In genomic region chr7:87154569-87154968, GRCh38 we compare ENCODE assay signal across 10 cellular contexts. TPM values are rescaled to one million over a fixed set of nuclear protein-coding genes. Genes with fewer than 3 reads are reported as not detected.
DNase-seq lines count a peak whose midpoint lies in the region; ATAC-seq, FAIRE-seq and TF ChIP-seq lines count a peak whose summit lies in the region.
"Had no signal": no experiment of that assay in that cellular context is flagged by ENCODE, and none has a peak within 500 bp of the region (broad histone marks: within the 10 kb centered on the region; RNA-seq: fewer than 3 reads in every experiment).

No MANE protein-coding gene starts in this region.

- H3K4me2 ChIP-seq in keratinocyte (ENCODE audit: control insufficient read depth, extremely low read depth, insufficient read depth, low read depth, low read length): peak overlapping the region; percentile 96

- H3K79me2 ChIP-seq in keratinocyte (ENCODE audit: control insufficient read depth, insufficient read depth, low read length): peaks cover 67% of the 10 kb centered on the region

- H3K4me1 ChIP-seq in keratinocyte (ENCODE audit: control insufficient read depth, extremely low read depth, insufficient read depth, low read length): peaks cover 38% of the 10 kb centered on the region

- no peak for ATAC-seq in activated T-helper 17 cell treated with anti-CD3 and anti-CD28 coated beads, Interleukin-2, amount 50 U/mL, for 72 hours (replicated peaks)
- no peak for ATAC-seq in HG03196 (IDR thresholded peaks at IDR 0.05; ENCODE audit: unreplicated experiment)

- peak overlapping the region; percentile 96 for H3K27ac ChIP-seq in keratinocyte (ENCODE audit: control insufficient read depth, insufficient read depth, low read length)
- H3K27ac ChIP-seq: C4-2B had no signal

- FAIRE-seq in keratinocyte (lab: Jason Lieb, UNC): no peak

- H3K27ac Mint-ChIP-seq in activated naive CD4-positive, alpha-beta T cell treated with anti-CD3 and anti-CD28 coated beads, Interleukin-2, amount 10 ng/mL, durations not matched to agents 7 days and 5 days: no peak overlapping the region
- H3K27ac Mint-ChIP-seq in activated T-helper 17 cell treated with anti-CD3 and anti-CD28 coated beads, Interleukin-2, amount 50 U/mL, for 72 hours: peak overlapping the region; percentile 49
- H3K27ac Mint-ChIP-seq in type B pancreatic cell: peak overlapping the region; percentile 58

- no peak overlapping the region for H2AFZ ChIP-seq in keratinocyte (ENCODE audit: control insufficient read depth, low read length)

- no peak for DNase-seq in activated naive CD4-positive, alpha-beta T cell treated with anti-CD3 and anti-CD28 coated beads, Interleukin-2, amount 10 ng/mL, durations not matched to agents 7 days and 5 days
- no peak for DNase-seq in activated naive CD4-positive, alpha-beta T cell treated with anti-CD3 and anti-CD28 coated beads, Interleukin-2, amount 50 U/mL, for 16 hours
- DNase-seq in keratinocyte (ENCODE audit: low read depth, low spot score) (no peak), type B pancreatic cell (ENCODE audit: extremely low spot score, unreplicated experiment) (no peak), globus pallidus (ENCODE audit: low spot score) (no peak), activated gamma-delta T cell treated with Interleukin-2 at 50 U/mL for 16 hours (no peak)
- DNase-seq: head of caudate nucleus had no signal

- H3K4me1 Mint-ChIP-seq in activated naive CD4-positive, alpha-beta T cell treated with anti-CD3 and anti-CD28 coated beads, Interleukin-2, amount 10 ng/mL, durations not matched to agents 7 days and 5 days: peaks cover 56% of the 10 kb centered on the region
- peaks cover 30% of the 10 kb centered on the region for H3K4me1 Mint-ChIP-seq in activated T-helper 17 cell treated with anti-CD3 and anti-CD28 coated beads, Interleukin-2, amount 50 U/mL, for 72 hours
- H3K4me1 Mint-ChIP-seq in type B pancreatic cell (ENCODE audit: unreplicated experiment): peaks cover 32% of the 10 kb centered on the region

- no peaks in the 10 kb centered on the region for H3K9me3 Mint-ChIP-seq in activated naive CD4-positive, alpha-beta T cell treated with anti-CD3 and anti-CD28 coated beads, Interleukin-2, amount 10 ng/mL, durations not matched to agents 7 days and 5 days
- no peaks in the 10 kb centered on the region for H3K9me3 Mint-ChIP-seq in activated T-helper 17 cell treated with anti-CD3 and anti-CD28 coated beads, Interleukin-2, amount 50 U/mL, for 72 hours
- no peaks in the 10 kb centered on the region for H3K9me3 Mint-ChIP-seq in type B pancreatic cell

- H3K4me3 ChIP-seq in keratinocyte (ENCODE audit: control insufficient read depth in 2 of 3, extremely low read depth in 1 of 3, insufficient read depth in 2 of 3, low read depth in 1 of 3, low read length in 3 of 3): peak overlapping the region in 2 of 3 experiments; percentile 97 to 100

- peak overlapping the region; percentile 99 for H3K9ac ChIP-seq in keratinocyte (ENCODE audit: control insufficient read depth, extremely low read depth, insufficient read depth, low read length)

- no peaks in the 10 kb centered on the region for H3K9me1 ChIP-seq in keratinocyte (ENCODE audit: control insufficient read depth, extremely low read depth, insufficient read depth, low read length)

- no peaks in the 10 kb centered on the region for H3K27me3 Mint-ChIP-seq in activated naive CD4-positive, alpha-beta T cell treated with anti-CD3 and anti-CD28 coated beads, Interleukin-2, amount 10 ng/mL, durations not matched to agents 7 days and 5 days
- no peaks in the 10 kb centered on the region for H3K27me3 Mint-ChIP-seq in activated T-helper 17 cell treated with anti-CD3 and anti-CD28 coated beads, Interleukin-2, amount 50 U/mL, for 72 hours
- H3K27me3 Mint-ChIP-seq in type B pancreatic cell: no peaks in the 10 kb centered on the region

- no peaks in the 10 kb centered on the region for H3K27me3 ChIP-seq in keratinocyte (ENCODE audit: control insufficient read depth, extremely low read depth, insufficient read depth, low read length)

- peaks cover 0 to 9% of the 10 kb centered on the region in 2 experiments for H3K36me3 ChIP-seq in keratinocyte (ENCODE audit: control insufficient read depth in 2 of 2, extremely low read depth in 1 of 2, insufficient read depth in 2 of 2, low read length in 2 of 2)

- peaks cover 5% of the 10 kb centered on the region for H4K20me1 ChIP-seq in keratinocyte (ENCODE audit: control insufficient read depth, extremely low read depth, insufficient read depth, low read length)

- dilution Hi-C loops in keratinocyte (cut with MboI; ENCODE audit: extremely low pct_ligation_motif_present, low sequenced_read_pairs): no loop called here

- H3K9me3 ChIP-seq in keratinocyte (ENCODE audit: control insufficient read depth, low read depth, low read length): no peaks in the 10 kb centered on the region

- CTCF ChIA-PET in activated naive CD4-positive, alpha-beta T cell treated with anti-CD3 and anti-CD28 coated beads, Interleukin-2, amount 10 ng/mL, durations not matched to agents 7 days and 5 days (lab: Charles Lee): interaction anchor here (1.0 to 1.9 kb wide), 6 partner anchors 9 to 95 kb away, joined by 3 to 6 read pairs (median 3); partner anchors contain the start of genes ELAPOR2 and TMEM243

- TF ChIP-seq CTCF in keratinocyte (optimal IDR thresholded peaks at IDR 0.05 in 1 of 3, IDR thresholded peaks at IDR 0.05 in 1 of 3, conservative IDR thresholded peaks at IDR 0.05 in 1 of 3; ENCODE audit: extremely low read depth in 1 of 3, insufficient read depth in 2 of 3, low read length in 3 of 3) (no peak), type B pancreatic cell (conservative IDR thresholded peaks at IDR 0.05) (no peak)

- H3K36me3 Mint-ChIP-seq in activated naive CD4-positive, alpha-beta T cell treated with anti-CD3 and anti-CD28 coated beads, Interleukin-2, amount 10 ng/mL, durations not matched to agents 7 days and 5 days: peaks cover 32% of the 10 kb centered on the region
- H3K36me3 Mint-ChIP-seq in activated T-helper 17 cell treated with anti-CD3 and anti-CD28 coated beads, Interleukin-2, amount 50 U/mL, for 72 hours (ENCODE audit: low read depth): peaks cover 64% of the 10 kb centered on the region
- H3K36me3 Mint-ChIP-seq in type B pancreatic cell: peaks cover 17% of the 10 kb centered on the region

- H3K4me3 Mint-ChIP-seq in activated naive CD4-positive, alpha-beta T cell treated with anti-CD3 and anti-CD28 coated beads, Interleukin-2, amount 10 ng/mL, durations not matched to agents 7 days and 5 days: peak overlapping the region; percentile 95
- H3K4me3 Mint-ChIP-seq in activated T-helper 17 cell treated with anti-CD3 and anti-CD28 coated beads, Interleukin-2, amount 50 U/mL, for 72 hours: peak overlapping the region; percentile 93
- peak overlapping the region; percentile 95 for H3K4me3 Mint-ChIP-seq in type B pancreatic cell

RNA-seq across cellular contexts. Expression of gene DMTF1, which starts 2.3 kb away (rescaled TPM):
- total RNA-seq in activated T-helper 17 cell treated with anti-CD3 and anti-CD28 coated beads, Interleukin-2, amount 50 U/mL, for 72 hours: 100 to 1,000 TPM in 1 of 2 donors, 10 to 100 TPM in 1; 90.4 to 114 TPM
- 44.7 to 98.4 TPM (median 87.5 TPM) in 3 replicates for polyA plus RNA-seq in keratinocyte
- polyA plus RNA-seq in keratinocyte (2011; ENCODE audit: low read depth): 51.8 TPM
- 13.8 and 30.7 TPM in 2 replicates for polyA plus RNA-seq in keratinocyte (2011; cell fraction: cytosol; rRNA removed)
- polyA plus RNA-seq in keratinocyte (2011; cell fraction: nucleus; rRNA removed): 194 and 267 TPM in 2 replicates
- polyA plus RNA-seq in keratinocyte (2012; ENCODE audit: low replicate concordance): 18.8 and 24.4 TPM in 2 replicates
- 15.3 to 135 TPM (median 54.1 TPM) in 3 replicates for polyA minus RNA-seq in keratinocyte
- polyA minus RNA-seq in keratinocyte (2011; cell fraction: cytosol; rRNA and poly(A)+ RNA removed): 8.2 TPM
- 81.5 and 130 TPM in 2 replicates for polyA minus RNA-seq in keratinocyte (2011; cell fraction: nucleus; rRNA and poly(A)+ RNA removed)
- total RNA-seq in type B pancreatic cell (ENCODE audit: low replicate concordance): 67.7 and 103 TPM in 2 replicates
